In the genomic region with DNA sequence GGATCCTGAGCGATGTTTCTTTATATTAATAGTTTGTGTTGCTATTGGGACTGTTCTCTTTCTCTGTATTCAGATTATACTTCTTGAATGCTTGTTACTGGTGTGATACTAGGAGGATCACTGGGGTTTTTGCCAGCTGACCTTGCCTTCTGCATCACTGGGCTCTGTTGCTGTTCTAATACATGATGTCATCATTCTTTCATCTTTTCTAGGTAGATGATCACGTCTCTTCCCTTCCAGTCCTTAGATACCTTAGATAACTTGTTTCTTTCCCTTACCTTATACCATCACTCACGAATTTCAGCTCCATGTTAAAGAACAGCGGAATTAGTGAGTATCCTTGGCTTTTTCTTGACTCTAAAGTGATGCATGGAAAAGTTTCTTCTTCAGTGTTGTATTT, we compare ENCODE assay signal across 10 cellular contexts. TPM values are rescaled to one million over a fixed set of nuclear protein-coding genes. Genes with fewer than 3 reads are reported as not detected.
"Had no signal": no experiment of that assay in that cellular context is flagged by ENCODE, and none has a peak within 500 bp of the region (broad histone marks: within the 10 kb centered on the region; RNA-seq: fewer than 3 reads in every experiment).

A gene with protein sequence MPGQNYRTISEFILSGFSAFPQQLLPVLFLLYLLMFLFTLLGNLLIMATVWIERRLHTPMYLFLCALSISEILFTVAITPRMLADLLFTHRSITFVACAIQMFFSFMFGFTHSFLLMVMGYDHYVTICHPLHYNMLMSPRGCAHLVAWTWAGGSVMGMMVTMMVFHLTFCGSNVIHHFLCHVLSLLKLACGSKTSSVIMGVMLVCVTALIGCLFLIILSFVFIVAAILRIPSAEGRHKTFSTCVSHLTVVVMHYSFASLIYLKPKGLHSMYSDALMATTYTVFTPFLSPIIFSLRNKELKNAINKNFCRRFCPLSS (plus strand): TSS at position 264 of the 400 bp plus-strand sequence. CDS start 3,408 bp downstream, outside the sequence.

- H3K27ac Mint-ChIP-seq: IgD-negative memory B cell had no signal

- H3K4me3 Mint-ChIP-seq: IgD-negative memory B cell had no signal

- FAIRE-seq: HTR-8/SVneo had no signal

- H3K4me1 Mint-ChIP-seq: IgD-negative memory B cell had no signal

- H3K27ac ChIP-seq: HL-60, KMS-11 had no signal

- DNase-seq: IMR-90, Karpas-422, KBM-7, KG1 had no signal

- H3K9ac ChIP-seq: KMS-11 had no signal

- H3K36me3 Mint-ChIP-seq: IgD-negative memory B cell had no signal

- H3K4me2 ChIP-seq: KMS-11 had no signal

RNA-seq across cellular contexts. Expression of the gene that starts here (rescaled TPM):
- total RNA-seq: HT-29, HT1080, IMR-90 had no signal
- polyA plus RNA-seq: IgD-negative memory B cell, IMR-90 had no signal
